In genomic region chr7:140249036-140249806, GRCh38 we compare ENCODE assay signal across 28 cellular contexts.
DNase-seq lines count a peak whose midpoint lies in the region; ATAC-seq and TF ChIP-seq lines count a peak whose summit lies in the region.
"Had no signal": no experiment of that assay in that cellular context is flagged by ENCODE, and none has a peak within 500 bp of the region (broad histone marks: within the 10 kb centered on the region; RNA-seq: fewer than 3 reads in every experiment).

No MANE protein-coding gene starts in this region.

- no peak overlapping the region for H3K27ac Mint-ChIP-seq in endothelial cell (ENCODE audit: unreplicated experiment)
- H3K27ac Mint-ChIP-seq: activated CD4-positive, alpha-beta T cell treated with anti-CD3 and anti-CD28 coated beads, Interleukin-2, amount 10 ng/mL, durations not matched to agents 24 days and 14 days; activated CD8-positive, alpha-beta memory T cell treated with anti-CD3 and anti-CD28 coated beads, Interleukin-2, amount 10 ng/mL, durations not matched to agents 7 days and 5 days; activated naive CD4-positive, alpha-beta T cell treated with anti-CD3 and anti-CD28 coated beads, Interleukin-2, amount 50 U/mL, for 24 hours; GM23338; T-helper 1 cell treated with Interleukin-12 subunit alpha and Interleukin-12 subunit beta and Interleukin-4 antibody, amounts not matched to agents 30 μg/mL and 1 μg/mL, for 36 hours; type B pancreatic cell had no signal

- no peaks in the 10 kb centered on the region for H3K4me1 ChIP-seq in psoas muscle
- H3K4me1 ChIP-seq: sigmoid colon, SJSA1 had no signal

- DNase-seq in globus pallidus (ENCODE audit: low spot score) (peak; percentile 71), midbrain (lab: John Stamatoyannopoulos, UW) (peak; percentile 60), endothelial cell (ENCODE audit: low spot score) (no peak), psoas muscle (no peak), SIG-M5 (lab: John Stamatoyannopoulos, UW) (no peak)
- DNase-seq in activated CD4-positive, alpha-beta T cell treated with anti-CD3 and anti-CD28 coated beads, Interleukin-2, amount 50 U/mL, for 4 hours, result no peak
- DNase-seq: 8988T; activated CD4-positive, alpha-beta T cell treated with anti-CD3 and anti-CD28 coated beads, Interleukin-2, amount 10 ng/mL, durations not matched to agents 24 days and 14 days; activated CD8-positive, alpha-beta memory T cell treated with anti-CD3 and anti-CD28 coated beads, Interleukin-2, amount 10 ng/mL, durations not matched to agents 7 days and 5 days; aorta; CD8-positive, alpha-beta memory T cell; DMS79; GF-D8; lower lobe of right lung; NCI-H1048; NCI-H187 treated with DMSO at 0.1 percent for 48 hours; NCI-H69; sigmoid colon; stomach had no signal

- no peaks in the 10 kb centered on the region for H3K27me3 Mint-ChIP-seq in endothelial cell (ENCODE audit: unreplicated experiment)
- H3K27me3 Mint-ChIP-seq: activated CD4-positive, alpha-beta T cell treated with anti-CD3 and anti-CD28 coated beads, Interleukin-2, amount 10 ng/mL, durations not matched to agents 24 days and 14 days; activated CD8-positive, alpha-beta memory T cell treated with anti-CD3 and anti-CD28 coated beads, Interleukin-2, amount 10 ng/mL, durations not matched to agents 7 days and 5 days; activated naive CD4-positive, alpha-beta T cell treated with anti-CD3 and anti-CD28 coated beads, Interleukin-2, amount 50 U/mL, for 24 hours; type B pancreatic cell had no signal

- H3K4me1 Mint-ChIP-seq in endothelial cell (ENCODE audit: unreplicated experiment), result no peaks in the 10 kb centered on the region
- H3K4me1 Mint-ChIP-seq: GM23338 had no signal

- H3K36me3 Mint-ChIP-seq in endothelial cell (ENCODE audit: low read depth, unreplicated experiment), result no peaks in the 10 kb centered on the region
- H3K36me3 Mint-ChIP-seq: activated naive CD4-positive, alpha-beta T cell treated with anti-CD3 and anti-CD28 coated beads, Interleukin-2, amount 50 U/mL, for 24 hours; type B pancreatic cell had no signal

- no peaks in the 10 kb centered on the region for H3K9me3 ChIP-seq in psoas muscle
- H3K9me3 ChIP-seq: lower lobe of right lung, sigmoid colon, SJSA1, stomach had no signal

- no peaks in the 10 kb centered on the region for H3K27me3 ChIP-seq in psoas muscle (ENCODE audit: insufficient read depth in 3 of 3, low read length in 2 of 3)
- H3K27me3 ChIP-seq: cardiac muscle cell, sigmoid colon, SJSA1, stomach had no signal

- H3K36me3 ChIP-seq in psoas muscle (ENCODE audit: insufficient read depth in 1 of 2, low read depth in 1 of 2), result no peaks in the 10 kb centered on the region
- H3K36me3 ChIP-seq: cardiac muscle cell, lower lobe of right lung, sigmoid colon, SJSA1, stomach had no signal

- H3K4me3 Mint-ChIP-seq in endothelial cell (ENCODE audit: unreplicated experiment), result no peak overlapping the region
- H3K4me3 Mint-ChIP-seq: activated CD4-positive, alpha-beta T cell treated with anti-CD3 and anti-CD28 coated beads, Interleukin-2, amount 10 ng/mL, durations not matched to agents 24 days and 14 days; activated CD8-positive, alpha-beta memory T cell treated with anti-CD3 and anti-CD28 coated beads, Interleukin-2, amount 10 ng/mL, durations not matched to agents 7 days and 5 days; activated naive CD4-positive, alpha-beta T cell treated with anti-CD3 and anti-CD28 coated beads, Interleukin-2, amount 50 U/mL, for 24 hours; CD8-positive, alpha-beta memory T cell; GM23338; neural crest cell; T-helper 1 cell treated with Interleukin-12 subunit alpha and Interleukin-12 subunit beta and Interleukin-4 antibody, amounts not matched to agents 30 μg/mL and 1 μg/mL, for 36 hours; type B pancreatic cell had no signal

- intact Hi-C loops in psoas muscle (cut with DNase I), result no loop called here

- peak overlapping the region; percentile 64 for H3K27ac ChIP-seq in 22Rv1
- peak overlapping the region; percentile 76 for H3K27ac ChIP-seq in VCaP
- H3K27ac ChIP-seq in psoas muscle, result no peak overlapping the region
- H3K27ac ChIP-seq: cardiac muscle cell, lower lobe of right lung, sigmoid colon, SJSA1, stomach had no signal

- H3K4me3 ChIP-seq in psoas muscle, result no peak overlapping the region
- H3K4me3 ChIP-seq: cardiac muscle cell, GM23338, lower lobe of right lung, sigmoid colon, SJSA1, stomach had no signal

- TF ChIP-seq CTCF in 22Rv1 (IDR thresholded peaks at IDR 0.05), result no peak
- no peak for TF ChIP-seq CTCF in VCaP (conservative IDR thresholded peaks at IDR 0.05)
- no peak for TF ChIP-seq CTCF in endothelial cell (IDR thresholded peaks at IDR 0.05; ENCODE audit: unreplicated experiment)
- TF ChIP-seq CTCF in psoas muscle (IDR thresholded peaks at IDR 0.05), result no peak

- WGBS in psoas muscle, 3 donors, result 83 to 86% (median 86%) methylated on average over 3 of the region's 3 CpGs

- no peaks in the 10 kb centered on the region for H3K9me3 Mint-ChIP-seq in endothelial cell (ENCODE audit: unreplicated experiment)
- H3K9me3 Mint-ChIP-seq: activated naive CD4-positive, alpha-beta T cell treated with anti-CD3 and anti-CD28 coated beads, Interleukin-2, amount 50 U/mL, for 24 hours; CD8-positive, alpha-beta memory T cell; GM23338; neural crest cell; type B pancreatic cell had no signal

- no peak for ATAC-seq in psoas muscle
- ATAC-seq: activated CD8-positive, alpha-beta memory T cell treated with anti-CD3 and anti-CD28 coated beads, Interleukin-2, amount 10 ng/mL, durations not matched to agents 7 days and 5 days; GM23338; lower lobe of right lung had no signal

Comparison
In these comparisons a context has a peak if more than half of its experiments do, and no peak if none do; other contexts are left out.
1. DNase-seq: peak in globus pallidus (single experiment) and midbrain (single experiment); none in endothelial cell (single experiment), psoas muscle (0 of 2), SIG-M5 (single experiment) and activated CD4-positive, alpha-beta T cell treated with anti-CD3 and anti-CD28 coated beads, Interleukin-2, amount 50 U/mL, for 4 hours (0 of 2).